In the genomic region with DNA sequence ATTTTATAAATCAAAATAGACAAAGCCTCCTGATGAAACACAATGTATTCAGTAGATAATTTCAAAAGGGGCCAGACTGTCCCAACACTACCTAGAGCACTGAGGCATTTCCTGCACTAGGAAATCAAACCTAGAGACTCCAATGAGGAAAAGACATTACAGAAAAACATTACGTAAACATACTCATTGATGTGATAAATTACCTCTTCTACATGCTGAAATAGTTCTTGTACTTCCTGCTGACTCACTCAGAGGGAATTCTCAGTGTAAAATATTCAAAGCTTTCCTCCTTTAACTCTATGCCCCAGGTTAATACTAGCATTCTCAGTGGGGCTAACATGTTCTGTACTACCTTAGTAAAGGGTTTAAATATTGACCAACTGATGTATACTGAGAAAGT, we compare ENCODE assay signal across 9 cellular contexts.
A peak's percentile ranks its signal among the peaks of the same experiment; 100 is the strongest.
DNase-seq lines count a peak whose midpoint lies in the region; ATAC-seq and TF ChIP-seq lines count a peak whose summit lies in the region.
"Had no signal": no experiment of that assay in that cellular context is flagged by ENCODE, and none has a peak within 500 bp of the region (broad histone marks: within the 10 kb centered on the region; RNA-seq: fewer than 3 reads in every experiment).

No MANE protein-coding gene starts in this region.

- no peaks in the 10 kb centered on the region for H3K79me2 ChIP-seq in HCT116 (ENCODE audit: insufficient read depth, low read length)

- peak overlapping the region; percentile 33 for H3K4me2 ChIP-seq in HCT116 (ENCODE audit: low read length)

- no peaks in the 10 kb centered on the region for H3K27me3 ChIP-seq in HCT116 (ENCODE audit: insufficient read depth, low read length)
- H3K27me3 ChIP-seq in adipocyte (replicated peaks; ENCODE audit: control insufficient read depth, insufficient read depth, low read length) = no peaks in the 10 kb centered on the region

- no peaks in the 10 kb centered on the region for H3K36me3 Mint-ChIP-seq in type B pancreatic cell
- no peaks in the 10 kb centered on the region for H3K36me3 Mint-ChIP-seq in activated CD4-positive, alpha-beta T cell treated with anti-CD3 and anti-CD28 coated beads, Interleukin-2, amount 10 ng/mL, durations not matched to agents 7 days and 5 days (ENCODE audit: low read depth)

- no peaks in the 10 kb centered on the region for H4K20me1 ChIP-seq in HCT116 (ENCODE audit: insufficient read depth)

- H3K27me3 Mint-ChIP-seq in type B pancreatic cell = no peaks in the 10 kb centered on the region
- H3K27me3 Mint-ChIP-seq in activated CD4-positive, alpha-beta T cell treated with anti-CD3 and anti-CD28 coated beads, Interleukin-2, amount 10 ng/mL, durations not matched to agents 7 days and 5 days = peaks cover 4% of the 10 kb centered on the region

- H3K9me3 Mint-ChIP-seq in type B pancreatic cell = peaks cover 9% of the 10 kb centered on the region
- H3K9me3 Mint-ChIP-seq in activated CD4-positive, alpha-beta T cell treated with anti-CD3 and anti-CD28 coated beads, Interleukin-2, amount 10 ng/mL, durations not matched to agents 7 days and 5 days = peaks cover 9% of the 10 kb centered on the region

- TF ChIP-seq POLR2A in HCT116 (IDR thresholded peaks at IDR 0.05; ENCODE audit: borderline replicate concordance, extremely low read depth, insufficient read depth, insufficient read length) = no peak

- CTCF ChIA-PET in HCT116 (lab: Charles Lee) = no interaction called here
- CTCF ChIA-PET in activated CD4-positive, alpha-beta T cell treated with anti-CD3 and anti-CD28 coated beads, Interleukin-2, amount 10 ng/mL, durations not matched to agents 7 days and 5 days (lab: Charles Lee) = interaction anchor here (1.0 kb wide), 1 partner anchor 49 kb away, joined by 3 read pairs; no protein-coding TSS in a partner anchor

- H3K9ac ChIP-seq in HCT116 (ENCODE audit: low read length) = no peak overlapping the region
- no peak overlapping the region for H3K9ac ChIP-seq in adipocyte (ENCODE audit: low read length)

- H3K4me1 ChIP-seq in HCT116 (ENCODE audit: control insufficient read depth in 1 of 2, insufficient read depth in 2 of 2, low read length in 2 of 2) (peaks cover 0 to 8% of the 10 kb centered on the region in 2 experiments; a peak in 2 of 4 replicates), adipocyte (ENCODE audit: control insufficient read depth, insufficient read depth, low read length) (peaks cover 39% of the 10 kb centered on the region)

- no peak overlapping the region for H3K27ac ChIP-seq in HCT116 (ENCODE audit: low read depth, low read length)
- H3K27ac ChIP-seq: VCaP had no signal

- TF ChIP-seq RAD21 in HCT116 (IDR thresholded peaks at IDR 0.05; ENCODE audit: low read depth) = no peak

- H3K27ac Mint-ChIP-seq in type B pancreatic cell = peak overlapping the region; percentile 97
- no peak overlapping the region for H3K27ac Mint-ChIP-seq in activated CD4-positive, alpha-beta T cell treated with anti-CD3 and anti-CD28 coated beads, Interleukin-2, amount 10 ng/mL, durations not matched to agents 7 days and 5 days

- ATAC-seq in HCT116 = 0 out of 2 replicates have a peak, but pooled peaks have one; percentile 17
- ATAC-seq in HG02884 (IDR thresholded peaks at IDR 0.05; ENCODE audit: unreplicated experiment) = no peak

- BruUV-seq in HCT116 (replicated peaks; lab: Mats Ljungman, UMichigan) = no TSS peak

- no peak overlapping the region for H2AFZ ChIP-seq in HCT116 (ENCODE audit: low read depth, low read length, poor library complexity, severe bottlenecking)

- H3K4me1 Mint-ChIP-seq in type B pancreatic cell (ENCODE audit: unreplicated experiment) = peaks cover 14% of the 10 kb centered on the region
- no peaks in the 10 kb centered on the region for H3K4me1 Mint-ChIP-seq in activated CD4-positive, alpha-beta T cell treated with anti-CD3 and anti-CD28 coated beads, Interleukin-2, amount 10 ng/mL, durations not matched to agents 7 days and 5 days

- no peak overlapping the region for H3K4me3 ChIP-seq in HCT116 (replicated peaks in 1 of 2; ENCODE audit: low read depth in 1 of 2, low read length in 2 of 2)
- no peak overlapping the region for H3K4me3 ChIP-seq in adipocyte (ENCODE audit: low read length)

- H3K9me3 ChIP-seq in HCT116 (ENCODE audit: control insufficient read depth in 1 of 2, insufficient read depth in 1 of 2, low read depth in 1 of 2, low read length in 2 of 2) (no peaks in the 10 kb centered on the region), adipocyte (ENCODE audit: control insufficient read depth, low read length) (no peaks in the 10 kb centered on the region)

- DNase-seq in HCT116 (ENCODE audit: low read depth, low spot score) (no peak), adipocyte (ENCODE audit: low read depth) (peak; percentile 41), glomerular endothelial cell (ENCODE audit: extremely low read depth, low read depth, low spot score) (peak; percentile 85), type B pancreatic cell (ENCODE audit: extremely low spot score, unreplicated experiment) (no peak), amniotic stem cell (lab: John Stamatoyannopoulos, UW) (no peak)
- DNase-seq in activated CD4-positive, alpha-beta T cell treated with anti-CD3 and anti-CD28 coated beads, Interleukin-2, amount 10 ng/mL, durations not matched to agents 7 days and 5 days = no peak
- DNase-seq: NCI-H1436 had no signal

- intact Hi-C loops in HCT116 (cut with micrococcal nuclease) = no loop called here

- TF ChIP-seq CTCF in HCT116 (IDR thresholded peaks at IDR 0.05 in 2 of 3, conservative IDR thresholded peaks at IDR 0.05 in 1 of 3; ENCODE audit: borderline replicate concordance in 1 of 3, insufficient read depth in 1 of 3, low read depth in 2 of 3, low read length in 2 of 3) = no peak
- TF ChIP-seq CTCF in type B pancreatic cell (conservative IDR thresholded peaks at IDR 0.05) = no peak

- POLR2A ChIA-PET in HCT116 (lab: Charles Lee) = no interaction called here
- POLR2A ChIA-PET in activated CD4-positive, alpha-beta T cell treated with anti-CD3 and anti-CD28 coated beads, Interleukin-2, amount 10 ng/mL, durations not matched to agents 7 days and 5 days (lab: Charles Lee) = no interaction called here

- RAD21 ChIA-PET in HCT116 (lab: Charles Lee; ENCODE audit: low non-redundant PET in 1 of 2, low total read pairs in 2 of 2, uncharacterized antibody in 2 of 2, unreplicated experiment in 2 of 2) = no interaction called here

- no peaks in the 10 kb centered on the region for H3K9me2 ChIP-seq in HCT116 (ENCODE audit: insufficient read depth)

- no peak overlapping the region for H3K4me3 Mint-ChIP-seq in type B pancreatic cell
- H3K4me3 Mint-ChIP-seq in activated CD4-positive, alpha-beta T cell treated with anti-CD3 and anti-CD28 coated beads, Interleukin-2, amount 10 ng/mL, durations not matched to agents 7 days and 5 days = no peak overlapping the region

- no peaks in the 10 kb centered on the region for H3K36me3 ChIP-seq in HCT116 (ENCODE audit: control insufficient read depth in 1 of 2, insufficient read depth in 2 of 2, low read length in 2 of 2)
- H3K36me3 ChIP-seq in adipocyte (ENCODE audit: control insufficient read depth, insufficient read depth, low read length, severe bottlenecking) = no peaks in the 10 kb centered on the region

TF ChIP-seq in HCT116, 20 proteins besides CTCF, POLR2A, EP300 and RAD21:
- no peak for TF ChIP-seq EZH2phosphoT487 (IDR thresholded peaks at IDR 0.05; ENCODE audit: borderline replicate concordance)
- TF ChIP-seq YY1 (IDR thresholded peaks at IDR 0.05; ENCODE audit: extremely low read depth, insufficient replicate concordance, low read depth, low read length) = no peak
- 0 out of 2 replicates have a peak, but pooled peaks have one; percentile 38 for TF ChIP-seq FOSL1 (IDR thresholded peaks at IDR 0.05; ENCODE audit: low read depth)
- TF ChIP-seq JUND (IDR thresholded peaks at IDR 0.05) = no peak
- peak; percentile 52 for TF ChIP-seq CEBPB (IDR thresholded peaks at IDR 0.05; ENCODE audit: low read depth)
- peak; percentile 15; the same call in 1 of the 2 replicates for TF ChIP-seq SP1 (IDR thresholded peaks at IDR 0.05; ENCODE audit: low read depth)
- TF ChIP-seq POLR2AphosphoS5 (IDR thresholded peaks at IDR 0.05; ENCODE audit: low read depth, low read length) = no peak
- no peak for TF ChIP-seq ELF1 (IDR thresholded peaks at IDR 0.05; ENCODE audit: borderline replicate concordance, low read depth)

Comparison
In these comparisons a context has a peak if more than half of its experiments do, and no peak if none do; other contexts are left out.
1. DNase-seq: peak in adipocyte (single experiment) and glomerular endothelial cell (single experiment); none in HCT116 (single experiment), type B pancreatic cell (single experiment), amniotic stem cell (single experiment) and activated CD4-positive, alpha-beta T cell treated with anti-CD3 and anti-CD28 coated beads, Interleukin-2, amount 10 ng/mL, durations not matched to agents 7 days and 5 days (single experiment).